26 cellular contexts compared by ENCODE assay signal in genomic region chr17:39601010-39601597, GRCh38. TPM values are rescaled to one million over a fixed set of nuclear protein-coding genes. Genes with fewer than 3 reads are reported as not detected.
"Had no signal": no experiment of that assay in that cellular context is flagged by ENCODE, and none has a peak within 500 bp of the region (broad histone marks: within the 10 kb centered on the region; RNA-seq: fewer than 3 reads in every experiment).

No MANE protein-coding gene starts in this region.

- DNase-seq: activated CD4-positive, alpha-beta memory T cell treated with anti-CD3 and anti-CD28 coated beads for 36 hours; activated CD4-positive, alpha-beta T cell treated with anti-CD3 and anti-CD28 coated beads for 48 hours; activated CD4-positive, CD25-positive, alpha-beta regulatory T cell; activated gamma-delta T cell; activated T-cell treated with anti-CD3 and anti-CD28 coated beads, Interleukin-2, amount 50 U/mL, for 72 hours; central memory CD4-positive, alpha-beta T cell; colonic mucosa; heart right ventricle; kidney; lower lobe of right lung; naive B cell; occipital lobe; retina; stimulated activated CD4-positive, alpha-beta T cell treated with anti-CD3 and anti-CD28 coated beads, Interleukin-4, amount 100 ng/mL, for 24 hours; tibial artery; uterus had no signal

- H3K27ac ChIP-seq: ascending aorta, colonic mucosa, heart right ventricle, lower lobe of right lung, tibial artery, uterus had no signal

- ATAC-seq: activated T-cell treated with anti-CD3 and anti-CD28 coated beads, Interleukin-2, amount 50 U/mL, for 72 hours; heart right ventricle; left lobe of liver; lower lobe of right lung had no signal

- H3K4me3 Mint-ChIP-seq: activated CD4-positive, alpha-beta memory T cell treated with anti-CD3 and anti-CD28 coated beads for 36 hours; activated naive CD4-positive, alpha-beta T cell treated with anti-CD3 and anti-CD28 coated beads, Interleukin-2, amount 50 U/mL, for 24 hours; activated T-cell treated with anti-CD3 and anti-CD28 coated beads, Interleukin-2, amount 50 U/mL, for 72 hours; stimulated activated naive CD8-positive, alpha-beta T cell treated with anti-CD3 and anti-CD28 coated beads, Interleukin-15, Interleukin-2, amounts not matched to agents 100 ng/mL and 50 ng/mL, for 24 hours; T-helper 1 cell treated with Interleukin-12 subunit alpha and Interleukin-12 subunit beta and Interleukin-4 antibody, amounts not matched to agents 30 μg/mL and 1 μg/mL, for 36 hours had no signal

- H3K9me3 Mint-ChIP-seq: activated CD4-positive, alpha-beta memory T cell treated with anti-CD3 and anti-CD28 coated beads for 36 hours; activated naive CD4-positive, alpha-beta T cell treated with anti-CD3 and anti-CD28 coated beads, Interleukin-2, amount 50 U/mL, for 24 hours; activated T-cell treated with anti-CD3 and anti-CD28 coated beads, Interleukin-2, amount 50 U/mL, for 72 hours; naive B cell; stimulated activated naive CD8-positive, alpha-beta T cell treated with anti-CD3 and anti-CD28 coated beads, Interleukin-15, Interleukin-2, amounts not matched to agents 100 ng/mL and 50 ng/mL, for 24 hours; T-helper 1 cell treated with Interleukin-12 subunit alpha and Interleukin-12 subunit beta and Interleukin-4 antibody, amounts not matched to agents 30 μg/mL and 1 μg/mL, for 36 hours had no signal

- H3K36me3 Mint-ChIP-seq: activated CD4-positive, alpha-beta memory T cell treated with anti-CD3 and anti-CD28 coated beads for 36 hours; activated naive CD4-positive, alpha-beta T cell treated with anti-CD3 and anti-CD28 coated beads, Interleukin-2, amount 50 U/mL, for 24 hours; naive B cell had no signal

- H3K36me3 ChIP-seq: ascending aorta, colonic mucosa, heart right ventricle, lower lobe of right lung, tibial artery, uterus had no signal

- H3K9me3 ChIP-seq: ascending aorta, colonic mucosa, heart right ventricle, lower lobe of right lung, tibial artery, uterus had no signal

- H3K4me3 ChIP-seq: ascending aorta, colonic mucosa, heart right ventricle, lower lobe of right lung, tibial artery, uterus had no signal

- H3K27ac Mint-ChIP-seq: activated CD4-positive, alpha-beta memory T cell treated with anti-CD3 and anti-CD28 coated beads for 36 hours; activated T-cell treated with anti-CD3 and anti-CD28 coated beads, Interleukin-2, amount 50 U/mL, for 72 hours; naive B cell; stimulated activated naive CD8-positive, alpha-beta T cell treated with anti-CD3 and anti-CD28 coated beads, Interleukin-15, Interleukin-2, amounts not matched to agents 100 ng/mL and 50 ng/mL, for 24 hours; T-helper 1 cell treated with Interleukin-12 subunit alpha and Interleukin-12 subunit beta and Interleukin-4 antibody, amounts not matched to agents 30 μg/mL and 1 μg/mL, for 36 hours had no signal

RNA-seq across cellular contexts. Expression of gene NEUROD2, which starts 6.6 kb away (rescaled TPM):
- total RNA-seq: activated CD4-positive, alpha-beta memory T cell treated with anti-CD3 and anti-CD28 coated beads for 36 hours; activated T-cell treated with anti-CD3 and anti-CD28 coated beads, Interleukin-2, amount 50 U/mL, for 72 hours; ascending aorta; colonic mucosa; epithelial cell of proximal tubule; fibroblast of villous mesenchyme; heart right ventricle; kidney; left lobe of liver; lower lobe of right lung; mesenteric fat pad; mucosa of gallbladder; uterus had no signal
- polyA plus RNA-seq: heart right ventricle, neural cell had no signal

RNA-seq across cellular contexts. Expression of gene PPP1R1B, which starts 25.6 kb away (rescaled TPM):
- total RNA-seq: activated CD4-positive, alpha-beta memory T cell treated with anti-CD3 and anti-CD28 coated beads for 36 hours; activated T-cell treated with anti-CD3 and anti-CD28 coated beads, Interleukin-2, amount 50 U/mL, for 72 hours; epithelial cell of proximal tubule; fibroblast of villous mesenchyme had no signal
